ENCODE assay signal across 9 cellular contexts in the genomic region with DNA sequence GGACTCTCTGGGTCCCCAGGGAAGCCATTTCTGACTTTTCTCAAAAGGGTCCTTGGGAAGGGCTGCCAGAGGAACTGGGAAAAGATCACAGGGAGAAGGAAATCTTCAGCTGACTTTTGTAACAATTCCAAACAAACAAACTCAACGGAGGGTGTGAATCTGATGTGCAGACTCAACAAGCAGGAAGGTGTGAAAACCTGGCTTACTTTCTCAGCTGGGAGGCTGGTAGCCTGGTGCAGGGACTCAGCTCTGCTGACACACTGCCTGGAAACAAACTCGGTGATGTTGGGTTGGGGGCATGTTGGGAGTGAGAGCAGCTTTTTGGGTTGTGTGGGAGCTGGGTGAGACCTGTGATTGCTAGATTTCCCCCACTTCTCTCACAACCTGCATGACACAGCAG. TPM values are rescaled to one million over a fixed set of nuclear protein-coding genes. Genes with fewer than 3 reads are reported as not detected.
"Had no signal": no experiment of that assay in that cellular context is flagged by ENCODE, and none has a peak within 500 bp of the region (broad histone marks: within the 10 kb centered on the region; RNA-seq: fewer than 3 reads in every experiment).

No MANE protein-coding gene starts in this region.

- ATAC-seq: GM12878 had no signal

- H3K4me3 ChIP-seq: GM12878 had no signal

- DNase-seq: GDM1, GF-D8 had no signal

- FAIRE-seq: G401.6, GM12878, GM12891, GM12892, GM18507, GM19239 had no signal

RNA-seq across cellular contexts. Expression of a gene that starts 10.2 kb away (rescaled TPM):
- total RNA-seq: G401 had no signal
- polyA plus RNA-seq: GM12878 had no signal

RNA-seq across cellular contexts. Expression of a gene that starts 36.2 kb away (rescaled TPM):
- total RNA-seq: G401, GM12878 had no signal
- polyA plus RNA-seq: GM12878 had no signal
